ENCODE assay signal across 23 cellular contexts in genomic region chr10:24751716-24752115, GRCh38.
"Had no signal": no experiment of that assay in that cellular context is flagged by ENCODE, and none has a peak within 500 bp of the region (broad histone marks: within the 10 kb centered on the region; RNA-seq: fewer than 3 reads in every experiment).

No MANE protein-coding gene starts in this region.

- H3K36me3 ChIP-seq: SJCRH30 had no signal

- ATAC-seq: HepG2, Panc1, PC-3, SK-N-SH treated with all-trans-retinoic acid at 6 μM for 48 hours had no signal

- H3K27me3 ChIP-seq: SJCRH30 had no signal

- H3K4me2 ChIP-seq: KMS-11 had no signal

- H3K27ac ChIP-seq: KMS-11, RWPE1, SJCRH30 had no signal

- DNase-seq: IMR-90, Kasumi-1, MM.1S, NCI-H1092 treated with DMSO at 0.1 percent for 48 hours, NCI-H1436, NCI-H187, NCI-H2029, NCI-H2081 treated with DMSO at 0.1 percent for 48 hours, NCI-H2171, NCI-H226, NCI-H446, NCI-H510A, NCI-H524 treated with DMSO at 0.1 percent for 48 hours, NCI-H69, NCI-H774, PC-3, SHP77, SJCRH30 had no signal

- H3K4me1 ChIP-seq: SJCRH30 had no signal

- H3K9me3 ChIP-seq: SJCRH30 had no signal

- FAIRE-seq: HepG2 had no signal

- H3K4me3 ChIP-seq: SJCRH30 had no signal

- H3K9ac ChIP-seq: KMS-11 had no signal
